Comparison of ENCODE assay signal across 29 cellular contexts in genomic region chr14:95348395-95349080, GRCh38. TPM values are rescaled to one million over a fixed set of nuclear protein-coding genes. Genes with fewer than 3 reads are reported as not detected.
DNase-seq lines count a peak whose midpoint lies in the region; ATAC-seq, FAIRE-seq and TF ChIP-seq lines count a peak whose summit lies in the region.
"Had no signal": no experiment of that assay in that cellular context is flagged by ENCODE, and none has a peak within 500 bp of the region (broad histone marks: within the 10 kb centered on the region; RNA-seq: fewer than 3 reads in every experiment).

No MANE protein-coding gene starts in this region.

- H3K4me3 Mint-ChIP-seq in GM23338: no peak overlapping the region
- no peak overlapping the region for H3K4me3 Mint-ChIP-seq in WTC11
- H3K4me3 Mint-ChIP-seq: activated CD8-positive, alpha-beta T cell treated with anti-CD3 and anti-CD28 coated beads, Interleukin-2, amount 10 ng/mL, durations not matched to agents 7 days and 5 days; activated naive CD8-positive, alpha-beta T cell treated with anti-CD3 and anti-CD28 coated beads, Interleukin-2, amount 50 U/mL, for 24 hours; HFFc6 had no signal

- peak; percentile 88 for ATAC-seq in GM23338
- peak; percentile 78 for ATAC-seq in WTC11
- ATAC-seq in right lobe of liver: peak in 3 of 4 donors; percentile 29 to 64 (median 56)
- ATAC-seq: activated CD8-positive, alpha-beta T cell treated with anti-CD3 and anti-CD28 coated beads, Interleukin-2, amount 10 ng/mL, durations not matched to agents 7 days and 5 days; activated naive CD8-positive, alpha-beta T cell treated with anti-CD3 and anti-CD28 coated beads, Interleukin-2, amount 50 U/mL, for 24 hours; K562; lower lobe of right lung; Right ventricle myocardium inferior had no signal

- no peak overlapping the region for H3K4me3 ChIP-seq in GM23338
- no peak overlapping the region for H3K4me3 ChIP-seq in right lobe of liver
- H3K4me3 ChIP-seq: hepatocyte, K562, lower lobe of right lung, sigmoid colon, stomach, tibial artery had no signal

- 77% methylated on average over 8 of the region's 10 CpGs for WGBS in right lobe of liver (ENCODE audit: insufficient coverage, low coverage, low lambda C conversion rate, missing lambda C conversion rate)

- intact Hi-C loops in right lobe of liver (cut with DNase I): no loop called here

- TF ChIP-seq POLR2A in right lobe of liver (IDR thresholded peaks at IDR 0.05): no peak

- no peaks in the 10 kb centered on the region for H3K79me2 ChIP-seq in GM23338 (replicated peaks; ENCODE audit: insufficient read depth)
- H3K79me2 ChIP-seq: hepatocyte had no signal

- peaks cover under 1% of the 10 kb centered on the region; the same call in 1 of the 3 replicates for H3K36me3 Mint-ChIP-seq in GM23338 (ENCODE audit: low read depth)
- no peaks in the 10 kb centered on the region for H3K36me3 Mint-ChIP-seq in WTC11

- no peak overlapping the region for H3K27ac Mint-ChIP-seq in GM23338
- no peak overlapping the region for H3K27ac Mint-ChIP-seq in WTC11
- H3K27ac Mint-ChIP-seq: activated CD8-positive, alpha-beta T cell treated with anti-CD3 and anti-CD28 coated beads, Interleukin-2, amount 10 ng/mL, durations not matched to agents 7 days and 5 days; activated naive CD8-positive, alpha-beta T cell treated with anti-CD3 and anti-CD28 coated beads, Interleukin-2, amount 50 U/mL, for 24 hours; HFFc6 had no signal

- H2AFZ ChIP-seq in GM23338: 0 out of 2 replicates have a peak overlapping the region, but pooled peaks have one; percentile 47
- H2AFZ ChIP-seq: hepatocyte had no signal

- no peaks in the 10 kb centered on the region for H3K36me3 ChIP-seq in GM23338 (ENCODE audit: insufficient read depth)
- H3K36me3 ChIP-seq in right lobe of liver: no peaks in the 10 kb centered on the region
- H3K36me3 ChIP-seq: lower lobe of right lung, sigmoid colon, stomach, tibial artery had no signal

- H3K27me3 Mint-ChIP-seq in GM23338 (ENCODE audit: insufficient read depth, low read depth, poor library complexity) (peaks cover 2% of the 10 kb centered on the region), WTC11 (ENCODE audit: low read depth) (no peaks in the 10 kb centered on the region)

- H3K9me3 Mint-ChIP-seq in GM23338 (peaks cover under 1% of the 10 kb centered on the region; the same call in 2 of the 3 replicates), WTC11 (peaks cover 1% of the 10 kb centered on the region)

- TF ChIP-seq CTCF in GM23338 (conservative IDR thresholded peaks at IDR 0.05; ENCODE audit: low read depth in 2 of 2) (peak; percentile 24 to 76; a peak in 2 of 4 replicates), WTC11 (IDR thresholded peaks at IDR 0.05) (no peak), right lobe of liver (IDR thresholded peaks at IDR 0.05) (no peak)

- no peaks in the 10 kb centered on the region for H4K20me1 ChIP-seq in GM23338 (replicated peaks; ENCODE audit: insufficient read depth)

- peak; percentile 51 for DNase-seq in D341Med (ENCODE audit: low spot score)
- peak; percentile 42 for DNase-seq in GM23338 (ENCODE audit: low spot score)
- DNase-seq in WTC11 (ENCODE audit: low spot score): peak; percentile 32
- no peak for DNase-seq in right lobe of liver
- no peak for DNase-seq in kidney tubule cell (ENCODE audit: low spot score)
- no peak for DNase-seq in DMS153 treated with DMSO at 0.1 percent for 48 hours (lab: John Stamatoyannopoulos, UW; ENCODE audit: unreplicated experiment)
- DNase-seq in RCC 7860 (ENCODE audit: low spot score): no peak
- DNase-seq: activated CD4-positive, CD25-positive, alpha-beta regulatory T cell treated with anti-CD3 and anti-CD28 coated beads, Interleukin-2, amount 50 U/mL, for 72 hours; activated CD8-positive, alpha-beta T cell treated with anti-CD3 and anti-CD28 coated beads, Interleukin-2, amount 10 ng/mL, durations not matched to agents 7 days and 5 days; activated gamma-delta T cell treated with Interleukin-2 at 50 U/mL for 16 hours; activated naive CD8-positive, alpha-beta T cell treated with anti-CD3 and anti-CD28 coated beads, Interleukin-2, amount 50 U/mL, for 24 hours; activated T-cell treated with anti-CD3 and anti-CD28 coated beads, Interleukin-2, amount 50 U/mL, for 1 hour; effector memory CD4-positive, alpha-beta T cell; foreskin melanocyte; GDM1; HFFc6; lower lobe of right lung; MM.1S; NCI-H1436; NCI-H446; NCI-H82; sigmoid colon; stomach; SW 1271; T1000; tibial artery had no signal

- H3K4me1 Mint-ChIP-seq in GM23338 (no peaks in the 10 kb centered on the region; the same call in 1 of the 3 replicates), WTC11 (no peaks in the 10 kb centered on the region; the same call in 1 of the 2 replicates)
- H3K4me1 Mint-ChIP-seq: activated naive CD8-positive, alpha-beta T cell treated with anti-CD3 and anti-CD28 coated beads, Interleukin-2, amount 50 U/mL, for 24 hours had no signal

- CTCF ChIA-PET in WTC11 (lab: Charles Lee): interaction anchor here (0.6 to 3.5 kb wide), 11 partner anchors 12 to 445 kb away, joined by 3 to 35 read pairs (median 3); no protein-coding TSS in a partner anchor

- POLR2A ChIA-PET in WTC11 (lab: Charles Lee): no interaction called here

- H3K9me3 ChIP-seq in right lobe of liver: no peaks in the 10 kb centered on the region
- H3K9me3 ChIP-seq: lower lobe of right lung, sigmoid colon, stomach had no signal

- no peaks in the 10 kb centered on the region for H3K4me1 ChIP-seq in GM23338 (ENCODE audit: insufficient read depth)
- H3K4me1 ChIP-seq in right lobe of liver: no peaks in the 10 kb centered on the region
- H3K4me1 ChIP-seq: lower lobe of right lung, sigmoid colon, stomach, tibial artery had no signal

- H3K27me3 ChIP-seq in GM23338 (ENCODE audit: insufficient read depth) (no peaks in the 10 kb centered on the region), right lobe of liver (no peaks in the 10 kb centered on the region)
- H3K27me3 ChIP-seq: hepatocyte, sigmoid colon, stomach, tibial artery had no signal

- no peaks in the 10 kb centered on the region for H3F3A ChIP-seq in GM23338 (replicated peaks; ENCODE audit: low read depth)

- H3K4me2 ChIP-seq in GM23338: no peak overlapping the region
- H3K4me2 ChIP-seq: hepatocyte had no signal

- H3K27ac ChIP-seq in GM23338 (ENCODE audit: low read depth): no peak overlapping the region
- H3K27ac ChIP-seq in right lobe of liver: no peak overlapping the region
- H3K27ac ChIP-seq: hepatocyte, lower lobe of right lung, sigmoid colon, stomach, tibial artery had no signal

- no peaks in the 10 kb centered on the region for H3K9me2 ChIP-seq in GM23338 (ENCODE audit: insufficient read depth)

- FAIRE-seq in RCC 7860 (lab: Jason Lieb, UNC): no peak
- FAIRE-seq: K562 had no signal

TF ChIP-seq in GM23338, 12 proteins besides CTCF, POLR2A, EP300 and RAD21 (continues in another document):
- no peak for TF ChIP-seq ZNF114 (CRISPR knock-in tag; IDR thresholded peaks at IDR 0.05)
- TF ChIP-seq, protein P1, sequence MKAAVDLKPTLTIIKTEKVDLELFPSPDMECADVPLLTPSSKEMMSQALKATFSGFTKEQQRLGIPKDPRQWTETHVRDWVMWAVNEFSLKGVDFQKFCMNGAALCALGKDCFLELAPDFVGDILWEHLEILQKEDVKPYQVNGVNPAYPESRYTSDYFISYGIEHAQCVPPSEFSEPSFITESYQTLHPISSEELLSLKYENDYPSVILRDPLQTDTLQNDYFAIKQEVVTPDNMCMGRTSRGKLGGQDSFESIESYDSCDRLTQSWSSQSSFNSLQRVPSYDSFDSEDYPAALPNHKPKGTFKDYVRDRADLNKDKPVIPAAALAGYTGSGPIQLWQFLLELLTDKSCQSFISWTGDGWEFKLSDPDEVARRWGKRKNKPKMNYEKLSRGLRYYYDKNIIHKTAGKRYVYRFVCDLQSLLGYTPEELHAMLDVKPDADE (IDR thresholded peaks at IDR 0.05): no peak
- TF ChIP-seq JUNB (IDR thresholded peaks at IDR 0.05; ENCODE audit: unreplicated experiment): no peak
- no peak for TF ChIP-seq POLR2AphosphoS5 (IDR thresholded peaks at IDR 0.05; ENCODE audit: low read depth)
- no peak for TF ChIP-seq EZH2 (IDR thresholded peaks at IDR 0.05; ENCODE audit: low read depth, unreplicated experiment)
- TF ChIP-seq ZNF331 (CRISPR knock-in tag; IDR thresholded peaks at IDR 0.05; ENCODE audit: low read depth): no peak
- TF ChIP-seq EZH2phosphoT487 (IDR thresholded peaks at IDR 0.05; ENCODE audit: unreplicated experiment): no peak

TF ChIP-seq in WTC11, 78 proteins besides CTCF, POLR2A, EP300 and RAD21 (continues in another document):
- TF ChIP-seq ELF4 (CRISPR knock-in tag; IDR thresholded peaks at IDR 0.05; ENCODE audit: low read depth) (no peak), CREM (CRISPR knock-in tag; IDR thresholded peaks at IDR 0.05) (no peak), IRF2 (CRISPR knock-in tag; IDR thresholded peaks at IDR 0.05; ENCODE audit: borderline replicate concordance, low read depth) (no peak), AR (CRISPR knock-in tag; IDR thresholded peaks at IDR 0.05) (no peak), SMAD4 (CRISPR knock-in tag; IDR thresholded peaks at IDR 0.05) (no peak)
- TF ChIP-seq, protein P2, sequence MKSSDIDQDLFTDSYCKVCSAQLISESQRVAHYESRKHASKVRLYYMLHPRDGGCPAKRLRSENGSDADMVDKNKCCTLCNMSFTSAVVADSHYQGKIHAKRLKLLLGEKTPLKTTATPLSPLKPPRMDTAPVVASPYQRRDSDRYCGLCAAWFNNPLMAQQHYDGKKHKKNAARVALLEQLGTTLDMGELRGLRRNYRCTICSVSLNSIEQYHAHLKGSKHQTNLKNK (CRISPR knock-in tag; IDR thresholded peaks at IDR 0.05): no peak

RNA-seq across cellular contexts. Expression of gene CLMN, which starts 28.8 kb away (rescaled TPM):
- 5.2 and 5.7 TPM in 2 replicates for total RNA-seq in GM23338 (2014; rRNA removed; shearing (Covaris generic))
- 2.8 and 3.2 TPM in 2 replicates for polyA plus RNA-seq in GM23338 (2016; fragmentation: Nextera tagmentation; extraction: Ambion mirVana)
- 10.4 to 12.2 TPM (median 10.8 TPM) in 3 replicates for total RNA-seq in WTC11 (2021)
- 10 to 100 TPM; 18.4 to 91.8 (median 47.8) TPM for total RNA-seq in right lobe of liver

Comparison
In these comparisons a context has a peak if more than half of its experiments do, and no peak if none do; other contexts are left out.
1. DNase-seq: peak in D341Med (single experiment), GM23338 (single experiment) and WTC11 (single experiment); none in right lobe of liver (0 of 3), kidney tubule cell (single experiment), DMS153 treated with DMSO at 0.1 percent for 48 hours (single experiment) and RCC 7860 (single experiment).
2. CTCF ChIP-seq: peak in GM23338 (2 of 2); none in WTC11 (single experiment) and right lobe of liver (0 of 4).
3. Peak in every context shown above with its lines, with median percentiles within 50 percentile points of each other: ATAC-seq.